8 cellular contexts compared by ENCODE assay signal in genomic region chr1:217660353-217661062, GRCh38. TPM values are rescaled to one million over a fixed set of nuclear protein-coding genes. Genes with fewer than 3 reads are reported as not detected.
DNase-seq lines count a peak whose midpoint lies in the region; ATAC-seq and TF ChIP-seq lines count a peak whose summit lies in the region.

No MANE protein-coding gene starts in this region.

- H3K27ac Mint-ChIP-seq in CD4-positive, alpha-beta T cell = no peak overlapping the region

- peak; percentile 63 for TF ChIP-seq CTCF in VCaP (conservative IDR thresholded peaks at IDR 0.05)
- no peak for TF ChIP-seq CTCF in CD4-positive, alpha-beta T cell (IDR thresholded peaks at IDR 0.05)
- TF ChIP-seq CTCF in gastrocnemius medialis (IDR thresholded peaks at IDR 0.05 in 4 of 5, conservative IDR thresholded peaks at IDR 0.05 in 1 of 5) = peak in 1 of 5 experiments; percentile 24

- no peak overlapping the region for H3K27ac ChIP-seq in VCaP
- no peak overlapping the region for H3K27ac ChIP-seq in CD4-positive, alpha-beta T cell (ENCODE audit: low read depth, low read length)
- no peak overlapping the region for H3K27ac ChIP-seq in gastrocnemius medialis

- POLR2A ChIA-PET in CD4-positive, alpha-beta T cell (lab: Charles Lee) = no interaction called here

- no peak for TF ChIP-seq POLR2A in gastrocnemius medialis (IDR thresholded peaks at IDR 0.05)

- intact Hi-C loops in CD4-positive, alpha-beta T cell (cut with DNase I, micrococcal nuclease) = no loop called here
- intact Hi-C loops in gastrocnemius medialis (cut with DNase I; ENCODE audit: low total_unique reads) = no loop called here

- CTCF ChIA-PET in CD4-positive, alpha-beta T cell (lab: Charles Lee) = interaction anchor here (0.8 to 1.4 kb wide), 2 partner anchors 9 to 77 kb away, joined by 3 to 4 read pairs; no protein-coding TSS in a partner anchor

- no peaks in the 10 kb centered on the region for H3K36me3 Mint-ChIP-seq in CD4-positive, alpha-beta T cell (ENCODE audit: low read depth)

- H3K36me3 ChIP-seq in gastrocnemius medialis = no peaks in the 10 kb centered on the region

- peaks cover 2% of the 10 kb centered on the region for H3K9me3 Mint-ChIP-seq in CD4-positive, alpha-beta T cell

- no peak overlapping the region for H3K4me3 Mint-ChIP-seq in CD4-positive, alpha-beta T cell

- no peaks in the 10 kb centered on the region for H3K4me1 ChIP-seq in gastrocnemius medialis

- ATAC-seq in GM18861 (IDR thresholded peaks at IDR 0.05; ENCODE audit: unreplicated experiment) = peak; percentile 73
- peak; percentile 73 for ATAC-seq in HG03354 (IDR thresholded peaks at IDR 0.05; ENCODE audit: poor library complexity, severe bottlenecking, unreplicated experiment)
- ATAC-seq in CD4-positive, alpha-beta T cell (ENCODE audit: poor library complexity) = no peak
- ATAC-seq in gastrocnemius medialis = no peak

- no peaks in the 10 kb centered on the region for H3K9me3 ChIP-seq in CD4-positive, alpha-beta T cell (ENCODE audit: control insufficient read depth, low read length)
- H3K9me3 ChIP-seq in gastrocnemius medialis = no peaks in the 10 kb centered on the region

- H3K27me3 ChIP-seq in CD4-positive, alpha-beta T cell (ENCODE audit: control insufficient read depth, insufficient read depth, low read length) = no peaks in the 10 kb centered on the region
- H3K27me3 ChIP-seq in gastrocnemius medialis = no peaks in the 10 kb centered on the region

- no peak overlapping the region for H3K4me3 ChIP-seq in gastrocnemius medialis

- peaks cover 8% of the 10 kb centered on the region for H3K27me3 Mint-ChIP-seq in CD4-positive, alpha-beta T cell

- H3K4me1 Mint-ChIP-seq in CD4-positive, alpha-beta T cell (ENCODE audit: low read depth) = no peaks in the 10 kb centered on the region

- DNase-seq in AG08396 (ENCODE audit: low spot score) (peak; percentile 44), kidney glomerular epithelial cell (lab: John Stamatoyannopoulos, UW) (peak; percentile 93), gastrocnemius medialis (no peak)
- no peak for DNase-seq in CD4-positive, alpha-beta T cell
- DNase-seq in central memory CD4-positive, alpha-beta T cell = no peak

- in situ Hi-C loops in gastrocnemius medialis (cut with MboI; ENCODE audit: low sequenced_read_pairs in 4 of 4) = no loop called here

RNA-seq across cellular contexts. Expression of gene SPATA17, which starts 29.4 kb away (rescaled TPM):
- not detected for total RNA-seq in CD4-positive, alpha-beta T cell
- total RNA-seq in gastrocnemius medialis = under 1 TPM in 2 of 4 donors, not detected in 2; 0.07 to 0.49 TPM

RNA-seq across cellular contexts. Expression of gene GPATCH2, which starts 29.6 kb away (rescaled TPM):
- total RNA-seq in CD4-positive, alpha-beta T cell = 1 to 10 TPM; 9.2 to 9.6 TPM
- total RNA-seq in gastrocnemius medialis = 1 to 10 TPM; 3.6 to 9.3 (median 6.9) TPM

Comparison
In these comparisons a context has a peak if more than half of its experiments do, and no peak if none do; other contexts are left out.
1. DNase-seq: peak in AG08396 (single experiment) and kidney glomerular epithelial cell (single experiment); none in CD4-positive, alpha-beta T cell (0 of 10), central memory CD4-positive, alpha-beta T cell (single experiment) and gastrocnemius medialis (0 of 2).
2. ATAC-seq: peak in GM18861 (single experiment) and HG03354 (single experiment); none in CD4-positive, alpha-beta T cell (single experiment) and gastrocnemius medialis (0 of 2).